Comparison of ENCODE assay signal across 8 cellular contexts in the genomic region with DNA sequence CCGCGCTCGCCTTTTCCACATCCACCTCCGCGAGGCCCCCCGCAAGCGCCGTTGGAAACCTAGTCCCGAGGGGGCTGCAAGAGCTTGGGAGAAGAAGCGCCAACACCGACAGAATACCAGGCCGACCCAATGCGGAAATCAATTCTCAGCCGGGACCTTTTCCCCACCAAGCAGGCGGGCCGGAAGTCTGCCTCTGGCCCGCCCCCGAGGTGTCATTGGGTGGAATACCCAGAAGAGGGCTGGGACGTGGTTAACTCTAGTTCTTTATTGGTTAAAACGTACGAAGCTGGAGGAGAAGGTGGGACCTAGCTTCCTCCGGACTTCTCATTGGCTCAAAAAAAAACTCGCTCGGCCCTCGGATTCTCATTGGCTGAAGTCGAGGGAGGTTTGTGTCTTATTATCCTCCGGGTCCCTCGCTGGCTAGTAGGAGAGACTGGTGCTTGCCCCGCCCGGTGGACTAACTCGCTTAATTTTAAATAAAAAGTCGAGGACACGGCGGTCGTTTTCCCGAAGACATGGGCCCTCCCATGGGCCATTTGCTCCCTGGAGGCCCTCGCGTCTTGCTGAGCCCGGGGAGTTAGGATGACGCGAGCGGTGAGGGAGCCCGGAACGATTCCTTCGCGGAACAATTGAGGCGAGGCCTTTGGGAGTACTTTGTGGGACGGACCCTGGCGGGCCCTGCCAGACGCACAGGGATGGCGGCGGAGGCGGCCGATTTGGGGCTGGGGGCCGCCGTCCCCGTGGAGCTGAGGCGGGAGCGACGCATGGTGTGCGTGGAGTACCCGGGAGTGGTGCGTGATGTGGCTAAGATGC. TPM values are rescaled to one million over a fixed set of nuclear protein-coding genes. Genes with fewer than 3 reads are reported as not detected.
DNase-seq lines count a peak whose midpoint lies in the region; ATAC-seq and TF ChIP-seq lines count a peak whose summit lies in the region.

A gene with protein sequence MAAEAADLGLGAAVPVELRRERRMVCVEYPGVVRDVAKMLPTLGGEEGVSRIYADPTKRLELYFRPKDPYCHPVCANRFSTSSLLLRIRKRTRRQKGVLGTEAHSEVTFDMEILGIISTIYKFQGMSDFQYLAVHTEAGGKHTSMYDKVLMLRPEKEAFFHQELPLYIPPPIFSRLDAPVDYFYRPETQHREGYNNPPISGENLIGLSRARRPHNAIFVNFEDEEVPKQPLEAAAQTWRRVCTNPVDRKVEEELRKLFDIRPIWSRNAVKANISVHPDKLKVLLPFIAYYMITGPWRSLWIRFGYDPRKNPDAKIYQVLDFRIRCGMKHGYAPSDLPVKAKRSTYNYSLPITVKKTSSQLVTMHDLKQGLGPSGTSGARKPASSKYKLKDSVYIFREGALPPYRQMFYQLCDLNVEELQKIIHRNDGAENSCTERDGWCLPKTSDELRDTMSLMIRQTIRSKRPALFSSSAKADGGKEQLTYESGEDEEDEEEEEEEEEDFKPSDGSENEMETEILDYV (plus strand): TSS at position 681 of the 813 bp plus-strand sequence. CDS start 15 bp downstream, at position 696.

- H3K4me3 ChIP-seq in prostate gland (peak within 1 kb of the TSS; percentile 86 to 87), urinary bladder (ENCODE audit: low read depth, low read length) (peak within 1 kb of the TSS; percentile 81)

- H3K27ac ChIP-seq in angular gyrus (ENCODE audit: low read depth, low read length) (peak within 1 kb of the TSS; percentile 85), prostate gland (peak within 1 kb of the TSS; percentile 88 to 89), urinary bladder (ENCODE audit: low read depth) (peak within 1 kb of the TSS; percentile 91)

- H3K27me3 ChIP-seq in prostate gland (replicated peaks; ENCODE audit: insufficient read depth) = no peaks in the 10 kb centered on the region

- H3K36me3 ChIP-seq in prostate gland (no peaks in the 10 kb centered on the region), urinary bladder (ENCODE audit: insufficient read depth) (no peaks in the 10 kb centered on the region)

- H3K9me3 ChIP-seq in prostate gland = no peaks in the 10 kb centered on the region

- intact Hi-C loops in left ventricle myocardium superior (cut with micrococcal nuclease) = loop anchor here (10.0 kb wide), 1 partner anchor 114 kb away; no protein-coding TSS in a partner anchor
- intact Hi-C loops in prostate gland (cut with DNase I) = no loop called here

- TF ChIP-seq CTCF in prostate gland (IDR thresholded peaks at IDR 0.05) = peak in 3 of 4 experiments; percentile 8 to 38 (median 14)

- TF ChIP-seq POLR2A in prostate gland (IDR thresholded peaks at IDR 0.05) = peak; percentile 50

- H3K4me1 ChIP-seq in prostate gland (replicated peaks) (peaks cover 9% of the 10 kb centered on the region), urinary bladder (ENCODE audit: insufficient read depth) (peaks cover 4% of the 10 kb centered on the region)

- peak; percentile 82 to 87 for DNase-seq in NCI-H187 (lab: John Stamatoyannopoulos, UW)
- DNase-seq in T-helper 2 cell = peak; percentile 79 to 99 (median 88)
- DNase-seq in left ventricle myocardium superior = peak; percentile 93
- peak; percentile 94 for DNase-seq in prostate gland (ENCODE audit: low spot score)

- WGBS in prostate gland = under 1% methylated on average over 58 of the region's 63 CpGs
- WGBS in urinary bladder = under 1% methylated on average over 63 of the region's 63 CpGs

- peak; percentile 91 for ATAC-seq in GM18498 (IDR thresholded peaks at IDR 0.05; ENCODE audit: unreplicated experiment)
- peak; percentile 97 for ATAC-seq in HG02938 (IDR thresholded peaks at IDR 0.05; ENCODE audit: unreplicated experiment)
- peak; percentile 98 for ATAC-seq in left ventricle myocardium superior

RNA-seq across cellular contexts. Expression of the gene that starts here (rescaled TPM):
- total RNA-seq in left ventricle myocardium superior (60.8 TPM), prostate gland (10 to 100 TPM; 63.1 to 97.2 TPM), urinary bladder (23.2 TPM)
- 50.3 TPM for polyA plus RNA-seq in urinary bladder

Comparison
In these comparisons a context has a peak if more than half of its experiments do, and no peak if none do; other contexts are left out.
1. Peak in every context shown above with its lines: DNase-seq, ATAC-seq, H3K4me3 ChIP-seq and H3K27ac ChIP-seq.